19 cellular contexts compared by ENCODE assay signal in the genomic region with DNA sequence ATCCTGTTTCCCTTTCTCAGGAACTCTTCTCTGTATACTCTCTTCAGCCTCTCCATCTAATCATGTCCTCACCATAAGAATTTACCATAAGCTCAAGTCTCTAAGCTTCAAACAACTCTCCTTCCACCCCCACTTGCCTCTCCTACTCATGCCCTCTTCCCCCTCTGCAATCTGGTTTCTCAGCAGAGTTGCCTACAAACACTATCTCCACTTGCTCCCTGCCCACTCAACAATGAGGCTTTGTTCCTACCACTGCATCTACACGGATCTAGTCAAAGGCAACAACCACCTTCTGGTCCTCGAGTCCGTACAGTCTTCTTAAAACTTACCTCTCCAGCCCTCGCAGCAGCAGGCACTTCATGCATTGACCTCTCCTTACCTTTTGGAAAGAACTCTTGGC.
"Had no signal": no experiment of that assay in that cellular context is flagged by ENCODE, and none has a peak within 500 bp of the region (broad histone marks: within the 10 kb centered on the region; RNA-seq: fewer than 3 reads in every experiment).

No MANE protein-coding gene starts in this region.

- H3K27ac ChIP-seq: brain microvascular endothelial cell, prostate gland, skin epidermis, thyroid gland, WERI-Rb-1 had no signal

- ATAC-seq: right cardiac atrium had no signal

- H3K9me3 ChIP-seq: prostate gland, thyroid gland had no signal

- H3K36me3 ChIP-seq: prostate gland had no signal

- DNase-seq: activated CD4-positive, alpha-beta T cell treated with anti-CD3 and anti-CD28 coated beads for 1 hour; activated naive CD4-positive, alpha-beta T cell; activated T-cell treated with anti-CD3 and anti-CD28 coated beads for 4 hours; aorta; brain microvascular endothelial cell; cortex of kidney; midbrain; right cardiac atrium; stimulated activated CD4-positive, alpha-beta T cell treated with anti-CD3 and anti-CD28 coated beads, Interleukin-15, amount 100 ng/mL, for 24 hours; stimulated activated CD4-positive, alpha-beta T cell treated with anti-CD3 and anti-CD28 coated beads, Interleukin-2, amount 100 ng/mL, for 48 hours; SW 1271; T-helper 2 cell; thyroid gland; WERI-Rb-1 had no signal

- FAIRE-seq: frontal cortex, keratinocyte had no signal

- H3K4me3 ChIP-seq: lung, prostate gland, skin epidermis, thyroid gland had no signal

- H3K4me1 ChIP-seq: prostate gland, thyroid gland had no signal

- H3K27me3 ChIP-seq: brain microvascular endothelial cell, thyroid gland had no signal
